1 cellular context compared by ENCODE assay signal in genomic region chr19:21020298-21021227, GRCh38.
A peak's percentile ranks its signal among the peaks of the same experiment; 100 is the strongest.
TF ChIP-seq lines count a peak whose summit lies in the region.

TSS of gene ZNF430 (plus strand) at chr19:21020657. CDS start at chr19:21020801, 144 bp downstream.

TF ChIP-seq in HepG2, 621 proteins besides CTCF, POLR2A, EP300 and RAD21 (continued from another document):
- TF ChIP-seq SOX5 (CRISPR knock-in tag; IDR thresholded peaks at IDR 0.05; ENCODE audit: borderline replicate concordance) (no peak), ZBTB20 (CRISPR knock-in tag; IDR thresholded peaks at IDR 0.05; ENCODE audit: borderline replicate concordance, low read depth) (no peak), PREB (CRISPR knock-in tag; IDR thresholded peaks at IDR 0.05) (no peak), ZSCAN20 (CRISPR knock-in tag; IDR thresholded peaks at IDR 0.05; ENCODE audit: borderline replicate concordance) (no peak), MLX (CRISPR knock-in tag; IDR thresholded peaks at IDR 0.05) (no peak), PCBP2 (optimal IDR thresholded peaks at IDR 0.05; ENCODE audit: low read depth, low read length, poor library complexity, severe bottlenecking) (no peak), ZFP62 (CRISPR knock-in tag; IDR thresholded peaks at IDR 0.05) (no peak), REL (CRISPR knock-in tag; conservative IDR thresholded peaks at IDR 0.05) (no peak), ZNF362 (CRISPR knock-in tag; IDR thresholded peaks at IDR 0.05; ENCODE audit: borderline replicate concordance) (0 out of 2 replicates have a peak, but pooled peaks have one; percentile 12), SP4 (CRISPR knock-in tag; IDR thresholded peaks at IDR 0.05) (peak; percentile 65; the same call in 1 of the 2 replicates), ZNF350 (CRISPR knock-in tag; IDR thresholded peaks at IDR 0.05; ENCODE audit: borderline replicate concordance, low read depth) (peak; percentile 8; the same call in 1 of the 2 replicates)
